9 cellular contexts compared by ENCODE assay signal in genomic region chr19:49387936-49388372, GRCh38. TPM values are rescaled to one million over a fixed set of nuclear protein-coding genes. Genes with fewer than 3 reads are reported as not detected.
DNase-seq lines count a peak whose midpoint lies in the region; ATAC-seq and TF ChIP-seq lines count a peak whose summit lies in the region.
"Had no signal": no experiment of that assay in that cellular context is flagged by ENCODE, and none has a peak within 500 bp of the region (broad histone marks: within the 10 kb centered on the region; RNA-seq: fewer than 3 reads in every experiment).

A gene with protein sequence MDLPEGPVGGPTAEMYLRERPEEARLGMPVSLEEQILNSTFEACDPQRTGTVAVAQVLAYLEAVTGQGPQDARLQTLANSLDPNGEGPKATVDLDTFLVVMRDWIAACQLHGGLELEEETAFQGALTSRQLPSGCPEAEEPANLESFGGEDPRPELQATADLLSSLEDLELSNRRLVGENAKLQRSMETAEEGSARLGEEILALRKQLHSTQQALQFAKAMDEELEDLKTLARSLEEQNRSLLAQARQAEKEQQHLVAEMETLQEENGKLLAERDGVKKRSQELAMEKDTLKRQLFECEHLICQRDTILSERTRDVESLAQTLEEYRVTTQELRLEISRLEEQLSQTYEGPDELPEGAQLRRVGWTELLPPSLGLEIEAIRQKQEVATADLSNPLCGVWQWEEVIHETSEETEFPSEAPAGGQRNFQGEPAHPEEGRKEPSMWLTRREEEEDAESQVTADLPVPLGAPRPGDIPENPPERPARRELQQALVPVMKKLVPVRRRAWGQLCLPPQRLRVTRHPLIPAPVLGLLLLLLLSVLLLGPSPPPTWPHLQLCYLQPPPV (plus strand): TSS chr19:49388249. CDS start chr19:49390884, 2,635 bp downstream.

- H3K4me3 Mint-ChIP-seq in neural progenitor cell = peak within 1 kb of the TSS; percentile 27

- no peaks in the 10 kb centered on the region for H3K36me3 ChIP-seq in neural progenitor cell

- H3K9me3 Mint-ChIP-seq in neural progenitor cell = peaks cover 10% of the 10 kb centered on the region

- H3K79me2 ChIP-seq in neural progenitor cell (ENCODE audit: low read depth) = no peaks in the 10 kb centered on the region

- TF ChIP-seq CTCF in 22Rv1 (IDR thresholded peaks at IDR 0.05) (no peak), choroid plexus epithelial cell (conservative IDR thresholded peaks at IDR 0.05; ENCODE audit: low read depth, low read length) (no peak), neural progenitor cell (IDR thresholded peaks at IDR 0.05) (no peak)

- peaks cover 14% of the 10 kb centered on the region for H3K27me3 Mint-ChIP-seq in neural progenitor cell (ENCODE audit: insufficient read depth, low read depth)

- H3K9ac ChIP-seq in neural progenitor cell = no peak within 1 kb of the TSS

- H3F3A ChIP-seq in neural progenitor cell (ENCODE audit: low read depth) = peaks cover 16% of the 10 kb centered on the region

- peak; percentile 70 to 85 for DNase-seq in activated CD4-positive, alpha-beta T cell treated with anti-CD3 and anti-CD28 coated beads for 24 hours (ENCODE audit: low read depth in 2 of 2)
- DNase-seq in choroid plexus epithelial cell (ENCODE audit: low read depth) = peak; percentile 57
- DNase-seq in neural progenitor cell (ENCODE audit: low spot score) = no peak
- peak; percentile 20 for DNase-seq in superior temporal gyrus (ENCODE audit: extremely low spot score)
- DNase-seq in SHP77 treated with DMSO at 0.1 percent for 48 hours (lab: John Stamatoyannopoulos, UW) = no peak

- H3K36me3 Mint-ChIP-seq in neural progenitor cell = peaks cover 2% of the 10 kb centered on the region

- H3K4me2 ChIP-seq in neural progenitor cell = no peak within 1 kb of the TSS

- H3K4me1 Mint-ChIP-seq in neural progenitor cell = peaks cover 4% of the 10 kb centered on the region

- H3K4me1 ChIP-seq in neural progenitor cell = no peaks in the 10 kb centered on the region

- H4K20me1 ChIP-seq in neural progenitor cell (ENCODE audit: low read depth) = no peaks in the 10 kb centered on the region

- no peak within 1 kb of the TSS for H3K4me3 ChIP-seq in choroid plexus epithelial cell (ENCODE audit: low read depth, low read length)
- no peak within 1 kb of the TSS for H3K4me3 ChIP-seq in neural progenitor cell

- no peak within 1 kb of the TSS for H2AFZ ChIP-seq in neural progenitor cell (replicated peaks)

- H3K27me3 ChIP-seq in neural progenitor cell = no peaks in the 10 kb centered on the region

- H3K27ac Mint-ChIP-seq in neural progenitor cell = peak within 1 kb of the TSS; percentile 43

- ATAC-seq in HG03280 (IDR thresholded peaks at IDR 0.05; ENCODE audit: unreplicated experiment) (peak; percentile 85), HG02610 (IDR thresholded peaks at IDR 0.05; ENCODE audit: unreplicated experiment) (no peak)

- H3K9me3 ChIP-seq in neural progenitor cell (ENCODE audit: low read depth) = no peaks in the 10 kb centered on the region

- peak within 1 kb of the TSS; percentile 76 for H3K27ac ChIP-seq in 22Rv1
- no peak within 1 kb of the TSS for H3K27ac ChIP-seq in neural progenitor cell

RNA-seq across cellular contexts. Expression of the gene that starts here (rescaled TPM):
- 0.59 TPM in 1 of 2 replicates, not detected in the other for total RNA-seq in neural progenitor cell (ENCODE audit: low replicate concordance)
- total RNA-seq: astrocyte had no signal

Comparison
In these comparisons a context has a peak if more than half of its experiments do, and no peak if none do; other contexts are left out.
1. DNase-seq: peak in activated CD4-positive, alpha-beta T cell treated with anti-CD3 and anti-CD28 coated beads for 24 hours (2 of 2), choroid plexus epithelial cell (single experiment) and superior temporal gyrus (single experiment); none in neural progenitor cell (single experiment) and SHP77 treated with DMSO at 0.1 percent for 48 hours (single experiment).